ENCODE assay signal across 8 cellular contexts in the genomic region with DNA sequence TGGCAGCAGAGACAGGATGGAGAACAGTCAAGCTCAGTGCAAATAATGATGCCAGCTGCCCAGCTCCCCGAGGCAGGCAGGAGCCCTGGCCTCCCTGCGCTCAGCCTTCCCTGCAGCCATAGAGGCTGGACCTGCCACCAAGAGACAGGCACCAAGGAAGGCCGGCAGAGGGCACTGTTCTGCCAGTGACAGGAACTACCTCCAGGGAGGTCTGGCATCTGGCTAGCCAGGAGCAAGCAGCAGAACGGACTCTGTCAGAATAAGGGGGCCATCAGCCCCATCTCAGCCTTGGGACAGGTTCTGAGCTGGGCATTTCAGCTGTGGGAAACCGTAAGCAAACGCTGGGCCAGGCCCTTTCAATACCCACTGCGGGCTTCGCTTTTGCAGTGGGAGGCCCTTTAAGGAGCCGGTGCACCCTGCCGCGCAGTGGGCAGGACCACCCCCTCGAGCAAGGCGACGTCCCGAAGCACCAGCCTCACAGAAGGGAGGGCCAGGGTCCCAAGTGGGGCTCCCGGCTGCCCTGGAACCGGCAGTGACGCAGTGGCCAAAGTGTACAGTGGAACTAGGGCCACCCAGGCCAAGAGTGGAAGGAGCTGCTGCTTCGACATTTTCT. TPM values are rescaled to one million over a fixed set of nuclear protein-coding genes. Genes with fewer than 3 reads are reported as not detected.
DNase-seq lines count a peak whose midpoint lies in the region; ATAC-seq and TF ChIP-seq lines count a peak whose summit lies in the region.

No MANE protein-coding gene starts in this region.

- no peak overlapping the region for H3K4me3 Mint-ChIP-seq in Calu3 (ENCODE audit: low read depth, unreplicated experiment)

- no peak overlapping the region for H3K27ac Mint-ChIP-seq in Calu3 (ENCODE audit: unreplicated experiment)

- intact Hi-C loops in Calu3 (cut with micrococcal nuclease; ENCODE audit: unreplicated experiment), result no loop called here
- intact Hi-C loops in cardiac septum (cut with DNase I), result no loop called here

- peaks cover 4% of the 10 kb centered on the region for H3K4me1 Mint-ChIP-seq in Calu3 (ENCODE audit: low read depth, unreplicated experiment)

- DNase-seq in Calu3 (peak; percentile 87), SKM-1 (lab: John Stamatoyannopoulos, UW; ENCODE audit: unreplicated experiment) (peak; percentile 23), cardiac septum (ENCODE audit: low spot score) (peak; percentile 90), renal cortical epithelial cell (ENCODE audit: low read depth) (peak; percentile 49)
- DNase-seq in Jurkat, Clone E6-1 (ENCODE audit: low read depth, low spot score), result peak; percentile 47
- DNase-seq in activated naive CD4-positive, alpha-beta T cell treated with anti-CD3 and anti-CD28 coated beads, Interleukin-2, amount 50 U/mL, for 16 hours, result peak; percentile 78

- H3K27me3 Mint-ChIP-seq in Calu3 (ENCODE audit: unreplicated experiment), result peaks cover 51% of the 10 kb centered on the region

- ATAC-seq in HG02885 (IDR thresholded peaks at IDR 0.05; ENCODE audit: poor library complexity, unreplicated experiment) (no peak), GM18909 (IDR thresholded peaks at IDR 0.05; ENCODE audit: poor library complexity, unreplicated experiment) (no peak)

- no peaks in the 10 kb centered on the region for H3K9me3 Mint-ChIP-seq in Calu3 (ENCODE audit: low read depth, unreplicated experiment)

- peak; percentile 84 for TF ChIP-seq CTCF in Calu3 (IDR thresholded peaks at IDR 0.05; ENCODE audit: unreplicated experiment)

- no peaks in the 10 kb centered on the region for H3K36me3 Mint-ChIP-seq in Calu3 (ENCODE audit: insufficient read depth, unreplicated experiment)

- CTCF ChIA-PET in Calu3 (lab: Charles Lee), result interaction anchor here (0.9 to 1.7 kb wide), 3 partner anchors 13 to 18 kb away, joined by 4 to 8 read pairs (median 6); a partner anchor contains a TSS

- H3K4me3 ChIP-seq in Jurkat, Clone E6-1 (ENCODE audit: low read length), result no peak overlapping the region

- no TSS peak for BruUV-seq in Calu3 (replicated peaks; lab: Mats Ljungman, UMichigan)

RNA-seq across cellular contexts. Expression of a gene that starts 18.2 kb away (rescaled TPM):
- total RNA-seq in Calu3 (2022), result 41.0 and 47.0 TPM in 2 replicates
- 47.9 TPM for polyA plus RNA-seq in Jurkat, Clone E6-1 (2012; ENCODE audit: insufficient read depth, insufficient read length)
- total RNA-seq in cardiac septum, result 24.7 TPM
- 10.3 and 12.2 TPM in 2 replicates for total RNA-seq in renal cortical epithelial cell

RNA-seq across cellular contexts. Expression of a gene that starts 54.2 kb away (rescaled TPM):
- not detected in 2 replicates for total RNA-seq in Calu3 (2022)
- not detected for polyA plus RNA-seq in Jurkat, Clone E6-1 (2012; ENCODE audit: insufficient read depth, insufficient read length)
- not detected for total RNA-seq in cardiac septum
- not detected in 2 replicates for total RNA-seq in renal cortical epithelial cell

RNA-seq across cellular contexts. Expression of a gene that starts 59.1 kb away (rescaled TPM):
- total RNA-seq in Calu3 (2022) (not detected in 2 replicates), cardiac septum (not detected), renal cortical epithelial cell (not detected in 2 replicates)
- not detected for polyA plus RNA-seq in Jurkat, Clone E6-1 (2012; ENCODE audit: insufficient read depth, insufficient read length)

Comparison
In these comparisons a context has a peak if more than half of its experiments do, and no peak if none do; other contexts are left out.
1. DNase-seq: peak in every context shown above with its lines; median percentile 90 in cardiac septum; 87 in Calu3; 78 in activated naive CD4-positive, alpha-beta T cell treated with anti-CD3 and anti-CD28 coated beads, Interleukin-2, amount 50 U/mL, for 16 hours; 49 in renal cortical epithelial cell; 47 in Jurkat, Clone E6-1; 23 in SKM-1.